ENCODE assay signal across 8 cellular contexts in the genomic region with DNA sequence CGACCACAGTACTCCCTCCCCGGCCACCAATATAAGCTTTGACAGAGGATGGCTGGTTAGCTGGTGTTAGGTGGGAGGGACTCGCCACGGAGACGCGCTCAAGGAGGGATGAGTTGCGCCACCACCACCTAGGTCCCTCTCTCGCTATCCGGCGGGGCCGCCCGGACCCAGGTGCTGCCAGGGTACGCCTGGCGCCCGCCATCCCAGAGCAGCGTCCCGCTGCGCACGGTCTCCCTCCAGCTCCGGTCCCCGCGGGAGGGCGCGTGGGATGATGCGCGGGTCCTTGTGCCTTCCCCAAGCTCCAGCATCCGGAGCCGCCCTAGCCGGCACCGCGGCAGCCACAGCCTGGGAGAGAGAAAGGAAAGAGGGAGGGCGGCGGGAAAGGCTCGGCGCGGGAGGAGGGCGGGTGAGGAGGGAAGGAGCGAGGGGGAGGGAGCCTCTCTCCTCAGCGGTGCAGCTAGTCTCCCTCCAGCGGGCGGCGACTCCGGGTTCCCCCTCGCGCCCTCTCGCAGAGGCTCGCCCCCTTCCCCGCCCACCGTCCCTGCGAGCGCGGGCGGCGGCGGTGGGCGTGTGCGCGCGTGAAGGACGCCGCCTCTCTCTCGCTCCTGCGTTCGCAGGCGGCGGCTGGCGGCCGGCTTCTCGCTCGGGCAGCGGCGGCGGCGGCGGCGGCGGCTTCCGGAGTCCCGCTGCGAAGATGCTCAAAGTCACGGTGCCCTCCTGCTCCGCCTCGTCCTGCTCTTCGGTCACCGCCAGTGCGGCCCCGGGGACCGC. TPM values are rescaled to one million over a fixed set of nuclear protein-coding genes. Genes with fewer than 3 reads are reported as not detected.
DNase-seq lines count a peak whose midpoint lies in the region; ATAC-seq and TF ChIP-seq lines count a peak whose summit lies in the region.

Gene CAMK4 (plus strand): TSS at position 595 of the 771 bp plus-strand sequence. CDS start 100 bp downstream, at position 695.

- H3K27me3 ChIP-seq in BJ (ENCODE audit: control insufficient read depth, insufficient read depth, low read length) (peaks cover 2% of the 10 kb centered on the region; the same call in 1 of the 2 replicates), mucosa of rectum (ENCODE audit: control insufficient read depth in 2 of 2, insufficient read depth in 2 of 2, low read length in 2 of 2) (peaks cover 3 to 27% of the 10 kb centered on the region in 2 donors)

- H3K9me3 ChIP-seq in mucosa of rectum (ENCODE audit: control insufficient read depth in 2 of 2, low read length in 2 of 2), result no peaks in the 10 kb centered on the region

- H3K9ac ChIP-seq in mucosa of rectum (ENCODE audit: low read depth in 1 of 2, low read length in 2 of 2), result peak within 1 kb of the TSS; percentile 50 to 53

- H3K4me1 ChIP-seq in mucosa of rectum (ENCODE audit: control insufficient read depth in 2 of 2, insufficient read depth in 2 of 2, low read length in 2 of 2), result peaks cover 3 to 4% of the 10 kb centered on the region in 2 donors

- TF ChIP-seq CTCF in BJ (IDR thresholded peaks at IDR 0.05; ENCODE audit: insufficient read depth, low read depth, low read length) (peak; percentile 39; the same call in 1 of the 2 replicates), epithelial cell of proximal tubule (conservative IDR thresholded peaks at IDR 0.05; ENCODE audit: low read depth, low read length) (peak; percentile 2)

- peak; percentile 19 for DNase-seq in BJ (ENCODE audit: low read depth)
- DNase-seq in NCI-H748 treated with DMSO at 0.1 percent for 48 hours (lab: John Stamatoyannopoulos, UW), result peak; percentile 58
- peak; percentile 77 for DNase-seq in activated T-cell treated with anti-CD3 and anti-CD28 coated beads for 1 hour (ENCODE audit: low read depth)
- DNase-seq in epithelial cell of proximal tubule (ENCODE audit: low read depth), result no peak
- DNase-seq in stimulated activated CD8-positive, alpha-beta memory T cell treated with anti-CD3 and anti-CD28 coated beads, Interleukin-7, amount 100 ng/mL, for 1 hour (ENCODE audit: low read depth in 2 of 2), result peak; percentile 55 to 57

- peak within 1 kb of the TSS; percentile 63 for H3K4me3 ChIP-seq in BJ (ENCODE audit: low read depth, low read length)
- H3K4me3 ChIP-seq in epithelial cell of proximal tubule (ENCODE audit: low read depth, low read length), result peak within 1 kb of the TSS; percentile 57
- H3K4me3 ChIP-seq in mucosa of rectum (ENCODE audit: low read length in 2 of 2), result peak within 1 kb of the TSS; percentile 65 to 72

- H3K36me3 ChIP-seq in BJ (ENCODE audit: control insufficient read depth, insufficient read depth, low read length) (no peaks in the 10 kb centered on the region), mucosa of rectum (ENCODE audit: control insufficient read depth in 2 of 2, insufficient read depth in 2 of 2, low read length in 2 of 2) (no peaks in the 10 kb centered on the region)

- no peak within 1 kb of the TSS for H3K27ac ChIP-seq in mucosa of rectum (ENCODE audit: low read depth in 2 of 2, low read length in 2 of 2)

- peak; percentile 79 for ATAC-seq in HG03354 (IDR thresholded peaks at IDR 0.05; ENCODE audit: poor library complexity, severe bottlenecking, unreplicated experiment)

- CTCF ChIA-PET in BJ (lab: Yijun Ruan, JAX), result interaction anchor here (0.6 to 1.4 kb wide), 2 partner anchors 9 to 1531 kb away, joined by 3 to 4 read pairs; no protein-coding TSS in a partner anchor

- POLR2A ChIA-PET in BJ (lab: Charles Lee), result no interaction called here

- TF ChIP-seq POLR2A in GM19193 (IDR thresholded peaks at IDR 0.05; ENCODE audit: extremely low read depth, insufficient read depth, insufficient read length), result peak; percentile 60

RNA-seq across cellular contexts. Expression of gene CAMK4, which starts in this region (rescaled TPM):
- polyA plus RNA-seq in BJ (2011; rRNA removed), result 0.71 and 0.78 TPM in 2 replicates
- 0.19 and 1.2 TPM in 2 replicates for polyA minus RNA-seq in BJ (2011; rRNA and poly(A)+ RNA removed)
- total RNA-seq in epithelial cell of proximal tubule, result 3.9 and 5.1 TPM in 2 replicates
